1 cellular context compared by ENCODE assay signal in genomic region chr7:2495402-2496309, GRCh38.
TF ChIP-seq lines count a peak whose summit lies in the region.

No MANE protein-coding gene starts in this region.

TF ChIP-seq in GM23338, 12 proteins besides CTCF, POLR2A, EP300 and RAD21 (continued from another document):
- no peak for TF ChIP-seq REST (IDR thresholded peaks at IDR 0.05; ENCODE audit: unreplicated experiment)
- no peak for TF ChIP-seq ZNF462 (CRISPR knock-in tag; IDR thresholded peaks at IDR 0.05)
- no peak for TF ChIP-seq ETS1 (IDR thresholded peaks at IDR 0.05)
- no peak for TF ChIP-seq NANOG (IDR thresholded peaks at IDR 0.05; ENCODE audit: borderline replicate concordance)
- no peak for TF ChIP-seq EZH2phosphoT487 (IDR thresholded peaks at IDR 0.05; ENCODE audit: unreplicated experiment)
- no peak for TF ChIP-seq POLR2AphosphoS5 (IDR thresholded peaks at IDR 0.05; ENCODE audit: low read depth)
